ENCODE assay signal across 20 cellular contexts in genomic region chr4:182893490-182893889, GRCh38. TPM values are rescaled to one million over a fixed set of nuclear protein-coding genes. Genes with fewer than 3 reads are reported as not detected.
DNase-seq lines count a peak whose midpoint lies in the region; ATAC-seq, FAIRE-seq and TF ChIP-seq lines count a peak whose summit lies in the region.
"Had no signal": no experiment of that assay in that cellular context is flagged by ENCODE, and none has a peak within 500 bp of the region (broad histone marks: within the 10 kb centered on the region; RNA-seq: fewer than 3 reads in every experiment).

No MANE protein-coding gene starts in this region.

- no peaks in the 10 kb centered on the region for H3K27me3 Mint-ChIP-seq in nephron progenitor cell (ENCODE audit: low read depth, poor library complexity)
- H3K27me3 Mint-ChIP-seq: CD4-positive, alpha-beta T cell had no signal

- DNase-seq in Right ventricle myocardium inferior (ENCODE audit: missing footprints) (peak; percentile 46), right atrium auricular region (ENCODE audit: low spot score) (no peak), nephron progenitor cell (no peak), spleen (peak; percentile 65), H54 (ENCODE audit: insufficient read length, low spot score) (no peak), NCI-H187 treated with DMSO at 0.1 percent for 48 hours (lab: John Stamatoyannopoulos, UW) (no peak), hepatocyte (ENCODE audit: low spot score) (no peak)
- DNase-seq: AML-193; Caco-2; CD4-positive, alpha-beta T cell; GM23248; H7; HFFc6 had no signal

- H3K4me3 ChIP-seq in right atrium auricular region (no peak overlapping the region), spleen (no peak overlapping the region), hepatocyte (no peak overlapping the region)
- H3K4me3 ChIP-seq: A549, GM23248 had no signal

- TF ChIP-seq POLR2A in spleen (IDR thresholded peaks at IDR 0.05) (no peak), H54 (IDR thresholded peaks at IDR 0.05; ENCODE audit: low read depth, low read length) (no peak)

- H3K27ac ChIP-seq in right atrium auricular region: no peak overlapping the region
- H3K27ac ChIP-seq in spleen: no peak overlapping the region
- no peak overlapping the region for H3K27ac ChIP-seq in hepatocyte
- H3K27ac ChIP-seq: 22Rv1, A549, C4-2B, GM23248 had no signal

- H3K9me3 Mint-ChIP-seq in nephron progenitor cell: no peaks in the 10 kb centered on the region
- H3K9me3 Mint-ChIP-seq: CD4-positive, alpha-beta T cell; HFFc6 had no signal

- peaks cover 13% of the 10 kb centered on the region for H3K79me2 ChIP-seq in hepatocyte

- H3K27me3 ChIP-seq in right atrium auricular region (no peaks in the 10 kb centered on the region), spleen (replicated peaks in 1 of 7) (no peaks in the 10 kb centered on the region), hepatocyte (no peaks in the 10 kb centered on the region)

- H3K36me3 ChIP-seq in right atrium auricular region (peaks cover 27% of the 10 kb centered on the region), spleen (peaks cover 9 to 97% (median 78%) of the 10 kb centered on the region in 6 donors), hepatocyte (replicated peaks; ENCODE audit: insufficient read depth, low read depth) (no peaks in the 10 kb centered on the region)

- TF ChIP-seq CTCF in right atrium auricular region (IDR thresholded peaks at IDR 0.05): no peak
- TF ChIP-seq CTCF in nephron progenitor cell (IDR thresholded peaks at IDR 0.05): no peak
- TF ChIP-seq CTCF in spleen (IDR thresholded peaks at IDR 0.05 in 8 of 11, conservative IDR thresholded peaks at IDR 0.05 in 3 of 11): no peak
- no peak for TF ChIP-seq CTCF in hepatocyte (IDR thresholded peaks at IDR 0.05; ENCODE audit: poor library complexity)

- no peak overlapping the region for H3K4me2 ChIP-seq in hepatocyte
- H3K4me2 ChIP-seq: A549 had no signal

- H3K9me3 ChIP-seq in right atrium auricular region: no peaks in the 10 kb centered on the region
- H3K9me3 ChIP-seq in spleen: no peaks in the 10 kb centered on the region
- H3K9me3 ChIP-seq in hepatocyte (ENCODE audit: low read depth): no peaks in the 10 kb centered on the region
- H3K9me3 ChIP-seq: A549, Caco-2 had no signal

- peaks cover 76% of the 10 kb centered on the region for H3K36me3 Mint-ChIP-seq in nephron progenitor cell (ENCODE audit: low read depth)

- no peaks in the 10 kb centered on the region for H4K20me1 ChIP-seq in hepatocyte (ENCODE audit: insufficient read depth, poor library complexity, severe bottlenecking)

- H3K4me1 ChIP-seq in right atrium auricular region: no peaks in the 10 kb centered on the region
- H3K4me1 ChIP-seq in spleen: peaks cover 0 to 8% (median 3%) of the 10 kb centered on the region in 6 donors
- peaks cover 6% of the 10 kb centered on the region for H3K4me1 ChIP-seq in hepatocyte (ENCODE audit: insufficient read depth)

- 93 to 95% (median 95%) methylated on average over 14 to 16 of the region's 16 CpGs for WGBS in spleen, 5 donors
- WGBS in hepatocyte (ENCODE audit: low lambda C conversion rate, missing lambda C conversion rate): 95% methylated on average over 16 of the region's 16 CpGs

- H3K9me2 ChIP-seq in hepatocyte (replicated peaks; ENCODE audit: insufficient read depth): no peaks in the 10 kb centered on the region

- no peak overlapping the region for H2AFZ ChIP-seq in hepatocyte
- H2AFZ ChIP-seq: GM23248 had no signal

- peaks cover 55% of the 10 kb centered on the region for H3K4me1 Mint-ChIP-seq in nephron progenitor cell

- no peak overlapping the region for H3K4me3 Mint-ChIP-seq in nephron progenitor cell
- H3K4me3 Mint-ChIP-seq: CD4-positive, alpha-beta T cell; HFFc6 had no signal

- no peak for ATAC-seq in Right ventricle myocardium inferior
- ATAC-seq: A549, HCT116 had no signal

- peak overlapping the region; percentile 17 for H3K27ac Mint-ChIP-seq in nephron progenitor cell
- H3K27ac Mint-ChIP-seq: CD4-positive, alpha-beta T cell; HFFc6 had no signal

- intact Hi-C loops in Right ventricle myocardium inferior (cut with DNase I): no loop called here
- intact Hi-C loops in spleen (cut with DNase I; ENCODE audit: low total_unique reads): no loop called here

- FAIRE-seq in H54 (lab: Jason Lieb, UNC): no peak
- FAIRE-seq: A549, D721Med, G401.6, GM12891 had no signal

RNA-seq across cellular contexts. Expression of gene DCTD, which starts 23.7 kb away (rescaled TPM):
- total RNA-seq in Right ventricle myocardium inferior (44.1 TPM), right atrium auricular region (10 to 100 TPM; 25.8 to 37.5 TPM), spleen (10 to 100 TPM; 63.9 to 97.2 (median 77.8) TPM), hepatocyte (86.0 and 92.6 TPM in 2 replicates)
- polyA plus RNA-seq in spleen (10 to 100 TPM; 40.4 to 58.5 (median 46.8) TPM), hepatocyte (92.4 and 94.8 TPM in 2 replicates)

Comparison
In these comparisons a context has a peak if more than half of its experiments do, and no peak if none do; other contexts are left out.
1. DNase-seq: peak in Right ventricle myocardium inferior (single experiment) and spleen (single experiment); none in right atrium auricular region (single experiment), nephron progenitor cell (single experiment), H54 (single experiment), NCI-H187 treated with DMSO at 0.1 percent for 48 hours (single experiment) and hepatocyte (single experiment).